8 cellular contexts compared by ENCODE assay signal in genomic region chr11:126304457-126305072, GRCh38. TPM values are rescaled to one million over a fixed set of nuclear protein-coding genes. Genes with fewer than 3 reads are reported as not detected.
DNase-seq lines count a peak whose midpoint lies in the region; ATAC-seq lines count a peak whose summit lies in the region.

No MANE protein-coding gene starts in this region.

- peak overlapping the region; percentile 94 for H3K4me3 Mint-ChIP-seq in activated T-cell treated with anti-CD3 and anti-CD28 coated beads, Interleukin-2, amount 50 U/mL, for 4 hours

- no peaks in the 10 kb centered on the region for H3K27me3 Mint-ChIP-seq in activated T-cell treated with anti-CD3 and anti-CD28 coated beads, Interleukin-2, amount 50 U/mL, for 4 hours (ENCODE audit: low read depth)

- H3K36me3 Mint-ChIP-seq in activated T-cell treated with anti-CD3 and anti-CD28 coated beads, Interleukin-2, amount 50 U/mL, for 4 hours (ENCODE audit: insufficient read depth), result peaks cover 11% of the 10 kb centered on the region

- no peaks in the 10 kb centered on the region for H3K9me3 ChIP-seq in mononuclear cell (ENCODE audit: low read depth, low read length)

- no peak for DNase-seq in activated T-cell treated with anti-CD3 and anti-CD28 coated beads, Interleukin-2, amount 50 U/mL, for 4 hours
- DNase-seq in activated T-cell treated with anti-CD3 and anti-CD28 coated beads, Interleukin-2, amount 50 U/mL, for 1 hour, result no peak
- peak; percentile 46 for DNase-seq in NCI-H2227 treated with DMSO at 0.1 percent for 48 hours (lab: John Stamatoyannopoulos, UW)
- DNase-seq in cerebellum (ENCODE audit: low spot score), result peak; percentile 30
- no peak for DNase-seq in AG08395 (ENCODE audit: low spot score)
- no peak for DNase-seq in effector CD8-positive, alpha-beta T cell (lab: John Stamatoyannopoulos, UW)

- peak; percentile 0 to 2 for ATAC-seq in activated T-cell treated with anti-CD3 and anti-CD28 coated beads, Interleukin-2, amount 50 U/mL, for 4 hours
- ATAC-seq in HG02852 (IDR thresholded peaks at IDR 0.05; ENCODE audit: unreplicated experiment), result no peak

- peak overlapping the region; percentile 73 for H3K4me3 ChIP-seq in mononuclear cell (ENCODE audit: low read length)

- no peaks in the 10 kb centered on the region for H3K27me3 ChIP-seq in mononuclear cell (ENCODE audit: insufficient read depth, low read length)

- peaks cover 34% of the 10 kb centered on the region for H3K4me1 Mint-ChIP-seq in activated T-cell treated with anti-CD3 and anti-CD28 coated beads, Interleukin-2, amount 50 U/mL, for 4 hours (ENCODE audit: low read depth)

- no peaks in the 10 kb centered on the region for H3K9me3 Mint-ChIP-seq in activated T-cell treated with anti-CD3 and anti-CD28 coated beads, Interleukin-2, amount 50 U/mL, for 4 hours

- H3K4me1 ChIP-seq in mononuclear cell (ENCODE audit: insufficient read depth, low read length), result peaks cover 27% of the 10 kb centered on the region

RNA-seq across cellular contexts. Expression of gene DCPS, which starts 0.7 kb away (rescaled TPM):
- 10 to 100 TPM; 31.4 to 37.6 (median 37.5) TPM for total RNA-seq in activated T-cell treated with anti-CD3 and anti-CD28 coated beads, Interleukin-2, amount 50 U/mL, for 4 hours
- total RNA-seq in cerebellum, result 4.5 TPM
- 6.2 TPM for total RNA-seq in mononuclear cell

RNA-seq across cellular contexts. Expression of gene TIRAP, which starts 21.7 kb away (rescaled TPM):
- total RNA-seq in activated T-cell treated with anti-CD3 and anti-CD28 coated beads, Interleukin-2, amount 50 U/mL, for 4 hours, result 1 to 10 TPM; 4.8 to 6.4 (median 5.4) TPM
- 5.0 TPM for total RNA-seq in cerebellum
- 5.1 TPM for total RNA-seq in mononuclear cell

RNA-seq across cellular contexts. Expression of gene FOXRED1, which starts 35.6 kb away (rescaled TPM):
- total RNA-seq in activated T-cell treated with anti-CD3 and anti-CD28 coated beads, Interleukin-2, amount 50 U/mL, for 4 hours, result 10 to 100 TPM; 51.2 to 55.5 (median 51.4) TPM
- total RNA-seq in cerebellum (22.0 TPM), mononuclear cell (6.1 TPM)

RNA-seq across cellular contexts. Expression of gene SRPRA, which starts 35.9 kb away (rescaled TPM):
- 100 to 1,000 TPM; 213 to 222 (median 214) TPM for total RNA-seq in activated T-cell treated with anti-CD3 and anti-CD28 coated beads, Interleukin-2, amount 50 U/mL, for 4 hours
- total RNA-seq in cerebellum (18.0 TPM), mononuclear cell (132 TPM)

RNA-seq across cellular contexts. Expression of gene ST3GAL4, which starts 50.9 kb away (rescaled TPM):
- 1 to 10 TPM; 7.7 to 8.2 (median 7.9) TPM for total RNA-seq in activated T-cell treated with anti-CD3 and anti-CD28 coated beads, Interleukin-2, amount 50 U/mL, for 4 hours
- total RNA-seq in cerebellum (13.7 TPM), mononuclear cell (8.2 TPM)

Comparison
In these comparisons a context has a peak if more than half of its experiments do, and no peak if none do; other contexts are left out.
1. DNase-seq: peak in NCI-H2227 treated with DMSO at 0.1 percent for 48 hours (single experiment) and cerebellum (single experiment); none in activated T-cell treated with anti-CD3 and anti-CD28 coated beads, Interleukin-2, amount 50 U/mL, for 4 hours (single experiment), activated T-cell treated with anti-CD3 and anti-CD28 coated beads, Interleukin-2, amount 50 U/mL, for 1 hour (single experiment), AG08395 (single experiment) and effector CD8-positive, alpha-beta T cell (single experiment).